2 cellular contexts compared by ENCODE assay signal in genomic region chr20:3210346-3210745, GRCh38.
TF ChIP-seq lines count a peak whose summit lies in the region.

No MANE protein-coding gene starts in this region.

TF ChIP-seq in SK-N-SH, 30 proteins besides CTCF, POLR2A, EP300 and RAD21 (continued from another document):
- TF ChIP-seq, protein P1, sequence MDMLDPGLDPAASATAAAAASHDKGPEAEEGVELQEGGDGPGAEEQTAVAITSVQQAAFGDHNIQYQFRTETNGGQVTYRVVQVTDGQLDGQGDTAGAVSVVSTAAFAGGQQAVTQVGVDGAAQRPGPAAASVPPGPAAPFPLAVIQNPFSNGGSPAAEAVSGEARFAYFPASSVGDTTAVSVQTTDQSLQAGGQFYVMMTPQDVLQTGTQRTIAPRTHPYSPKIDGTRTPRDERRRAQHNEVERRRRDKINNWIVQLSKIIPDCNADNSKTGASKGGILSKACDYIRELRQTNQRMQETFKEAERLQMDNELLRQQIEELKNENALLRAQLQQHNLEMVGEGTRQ (IDR thresholded peaks at IDR 0.05; ENCODE audit: borderline replicate concordance, low read depth, low read length) = no peak
- TF ChIP-seq, protein P2, sequence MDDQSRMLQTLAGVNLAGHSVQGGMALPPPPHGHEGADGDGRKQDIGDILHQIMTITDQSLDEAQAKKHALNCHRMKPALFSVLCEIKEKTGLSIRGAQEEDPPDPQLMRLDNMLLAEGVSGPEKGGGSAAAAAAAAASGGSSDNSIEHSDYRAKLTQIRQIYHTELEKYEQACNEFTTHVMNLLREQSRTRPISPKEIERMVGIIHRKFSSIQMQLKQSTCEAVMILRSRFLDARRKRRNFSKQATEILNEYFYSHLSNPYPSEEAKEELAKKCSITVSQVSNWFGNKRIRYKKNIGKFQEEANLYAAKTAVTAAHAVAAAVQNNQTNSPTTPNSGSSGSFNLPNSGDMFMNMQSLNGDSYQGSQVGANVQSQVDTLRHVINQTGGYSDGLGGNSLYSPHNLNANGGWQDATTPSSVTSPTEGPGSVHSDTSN (IDR thresholded peaks at IDR 0.05) = no peak
- TF ChIP-seq RCOR1 (IDR thresholded peaks at IDR 0.05; ENCODE audit: low read length) (no peak), MEF2A (IDR thresholded peaks at IDR 0.05; ENCODE audit: borderline replicate concordance, low read depth) (no peak), POLR2AphosphoS5 (IDR thresholded peaks at IDR 0.05; ENCODE audit: low read depth, low read length) (no peak), FOXM1 (IDR thresholded peaks at IDR 0.05; ENCODE audit: low read depth) (no peak), RXRA (IDR thresholded peaks at IDR 0.05; ENCODE audit: borderline replicate concordance, low read depth) (no peak), GATA2 (CRISPR knock-in tag; IDR thresholded peaks at IDR 0.05) (no peak), FOXJ3 (CRISPR knock-in tag; IDR thresholded peaks at IDR 0.05) (no peak), JUND (IDR thresholded peaks at IDR 0.05) (no peak), TCF12 (IDR thresholded peaks at IDR 0.05) (no peak), YY1 (IDR thresholded peaks at IDR 0.05; ENCODE audit: low read depth) (no peak)
- TF ChIP-seq, protein P3, sequence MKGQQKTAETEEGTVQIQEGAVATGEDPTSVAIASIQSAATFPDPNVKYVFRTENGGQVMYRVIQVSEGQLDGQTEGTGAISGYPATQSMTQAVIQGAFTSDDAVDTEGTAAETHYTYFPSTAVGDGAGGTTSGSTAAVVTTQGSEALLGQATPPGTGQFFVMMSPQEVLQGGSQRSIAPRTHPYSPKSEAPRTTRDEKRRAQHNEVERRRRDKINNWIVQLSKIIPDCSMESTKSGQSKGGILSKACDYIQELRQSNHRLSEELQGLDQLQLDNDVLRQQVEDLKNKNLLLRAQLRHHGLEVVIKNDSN (IDR thresholded peaks at IDR 0.05; ENCODE audit: borderline replicate concordance, low read depth) = no peak

TF ChIP-seq in SK-N-SH treated with all-trans-retinoic acid at 6 μM for 48 hours, 23 proteins besides CTCF, POLR2A, EP300 and RAD21 (continued from another document):
- TF ChIP-seq ZFP3 (CRISPR knock-in tag; IDR thresholded peaks at IDR 0.05) (no peak), TSHZ2 (CRISPR knock-in tag; IDR thresholded peaks at IDR 0.05) (no peak), ZNF70 (CRISPR knock-in tag; IDR thresholded peaks at IDR 0.05) (no peak), TOX (CRISPR knock-in tag; IDR thresholded peaks at IDR 0.05; ENCODE audit: borderline replicate concordance) (no peak), ZC3H10 (CRISPR knock-in tag; IDR thresholded peaks at IDR 0.05) (no peak), TCF4 (CRISPR knock-in tag; IDR thresholded peaks at IDR 0.05; ENCODE audit: borderline replicate concordance) (no peak), GLIS3 (CRISPR knock-in tag; IDR thresholded peaks at IDR 0.05) (no peak), BACH2 (CRISPR knock-in tag; IDR thresholded peaks at IDR 0.05; ENCODE audit: borderline replicate concordance) (no peak)
- TF ChIP-seq, protein P4, sequence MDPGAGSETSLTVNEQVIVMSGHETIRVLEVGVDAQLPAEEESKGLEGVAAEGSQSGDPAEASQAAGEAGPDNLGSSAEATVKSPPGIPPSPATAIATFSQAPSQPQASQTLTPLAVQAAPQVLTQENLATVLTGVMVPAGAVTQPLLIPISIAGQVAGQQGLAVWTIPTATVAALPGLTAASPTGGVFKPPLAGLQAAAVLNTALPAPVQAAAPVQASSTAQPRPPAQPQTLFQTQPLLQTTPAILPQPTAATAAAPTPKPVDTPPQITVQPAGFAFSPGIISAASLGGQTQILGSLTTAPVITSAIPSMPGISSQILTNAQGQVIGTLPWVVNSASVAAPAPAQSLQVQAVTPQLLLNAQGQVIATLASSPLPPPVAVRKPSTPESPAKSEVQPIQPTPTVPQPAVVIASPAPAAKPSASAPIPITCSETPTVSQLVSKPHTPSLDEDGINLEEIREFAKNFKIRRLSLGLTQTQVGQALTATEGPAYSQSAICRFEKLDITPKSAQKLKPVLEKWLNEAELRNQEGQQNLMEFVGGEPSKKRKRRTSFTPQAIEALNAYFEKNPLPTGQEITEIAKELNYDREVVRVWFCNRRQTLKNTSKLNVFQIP (CRISPR knock-in tag; IDR thresholded peaks at IDR 0.05; ENCODE audit: borderline replicate concordance, low read depth) = no peak
